13 cellular contexts compared by ENCODE assay signal in genomic region chr12:19190292-19191031, GRCh38.
A peak's percentile ranks its signal among the peaks of the same experiment; 100 is the strongest.
DNase-seq lines count a peak whose midpoint lies in the region; ATAC-seq and TF ChIP-seq lines count a peak whose summit lies in the region.
"Had no signal": no experiment of that assay in that cellular context is flagged by ENCODE, and none has a peak within 500 bp of the region (broad histone marks: within the 10 kb centered on the region; RNA-seq: fewer than 3 reads in every experiment).

No MANE protein-coding gene starts in this region.

- CTCF ChIA-PET in WTC11 (lab: Charles Lee): no interaction called here

- DNase-seq in NCI-H446 treated with DMSO at 0.1 percent for 48 hours (lab: John Stamatoyannopoulos, UW) (peak; percentile 17), NCI-H446 (lab: John Stamatoyannopoulos, UW) (no peak), WTC11 (ENCODE audit: low spot score) (no peak), heart right ventricle (peak in 1 of 2 donors; percentile 34), thyroid gland (no peak), epidermal melanocyte (ENCODE audit: insufficient read length, low spot score) (no peak), HuH-7.5 (ENCODE audit: low spot score) (no peak)

- H3K4me3 ChIP-seq in heart right ventricle (no peak overlapping the region), thyroid gland (replicated peaks in 1 of 3) (no peak overlapping the region)
- H3K4me3 ChIP-seq: HAP-1, hepatocyte had no signal

- H3K27ac Mint-ChIP-seq in WTC11: peak overlapping the region; percentile 16; the same call in 1 of the 2 replicates
- H3K27ac Mint-ChIP-seq: T-helper 1 cell treated with Interleukin-12 subunit alpha and Interleukin-12 subunit beta and Interleukin-4 antibody, amounts not matched to agents 30 μg/mL and 1 μg/mL, for 36 hours had no signal

- 24 to 37% methylated on average over 2 of the region's 2 CpGs for WGBS in heart right ventricle, 2 donors
- 52 to 55% methylated on average over 2 of the region's 2 CpGs for WGBS in thyroid gland, 2 donors

- POLR2A ChIA-PET in WTC11 (lab: Charles Lee): interaction anchor here (0.5 to 1.4 kb wide), 2 partner anchors 9 to 32 kb away, joined by 3 read pairs; no protein-coding TSS in a partner anchor

- TF ChIP-seq CTCF in WTC11 (IDR thresholded peaks at IDR 0.05) (no peak), heart right ventricle (IDR thresholded peaks at IDR 0.05) (no peak), thyroid gland (IDR thresholded peaks at IDR 0.05) (no peak)

- no peaks in the 10 kb centered on the region for H3K36me3 Mint-ChIP-seq in WTC11

- H3K27me3 ChIP-seq in heart right ventricle (no peaks in the 10 kb centered on the region), thyroid gland (no peaks in the 10 kb centered on the region)
- H3K27me3 ChIP-seq: hepatocyte had no signal

- H3K9me3 ChIP-seq in heart right ventricle: no peaks in the 10 kb centered on the region
- H3K9me3 ChIP-seq in thyroid gland: no peaks in the 10 kb centered on the region
- H3K9me3 ChIP-seq: HAP-1 had no signal

- H3K36me3 ChIP-seq in heart right ventricle (no peaks in the 10 kb centered on the region), thyroid gland (no peaks in the 10 kb centered on the region)
- H3K36me3 ChIP-seq: HAP-1 had no signal

- H3K27me3 Mint-ChIP-seq in WTC11 (ENCODE audit: low read depth): no peaks in the 10 kb centered on the region

- intact Hi-C loops in heart right ventricle (cut with DNase I): loop anchor here in 2 of 10 donors (10.0 kb wide), 2 partner anchors 84 to 94 kb away; no protein-coding TSS in a partner anchor
- intact Hi-C loops in thyroid gland (cut with DNase I): no loop called here

- peaks cover 66% of the 10 kb centered on the region for H3K4me1 Mint-ChIP-seq in WTC11

- peaks cover 8 to 79% (median 47%) of the 10 kb centered on the region in 9 donors for H3K4me1 ChIP-seq in heart right ventricle
- peaks cover 17 to 28% of the 10 kb centered on the region in 2 donors for H3K4me1 ChIP-seq in thyroid gland

- H3K4me3 Mint-ChIP-seq in WTC11: no peak overlapping the region
- H3K4me3 Mint-ChIP-seq: T-helper 1 cell treated with Interleukin-12 subunit alpha and Interleukin-12 subunit beta and Interleukin-4 antibody, amounts not matched to agents 30 μg/mL and 1 μg/mL, for 36 hours had no signal

- H3K27ac ChIP-seq in heart right ventricle (peak overlapping the region in 8 of 10 donors; percentile 15 to 81 (median 74)), thyroid gland (peak overlapping the region in 2 of 3 donors; percentile 6 to 30)
- H3K27ac ChIP-seq: 22Rv1, hepatocyte, parathyroid adenoma had no signal

- no peak for TF ChIP-seq POLR2A in thyroid gland (IDR thresholded peaks at IDR 0.05)

- no peaks in the 10 kb centered on the region for H3K9me3 Mint-ChIP-seq in WTC11
- H3K9me3 Mint-ChIP-seq: T-helper 1 cell treated with Interleukin-12 subunit alpha and Interleukin-12 subunit beta and Interleukin-4 antibody, amounts not matched to agents 30 μg/mL and 1 μg/mL, for 36 hours had no signal

- no peak for ATAC-seq in WTC11
- peak; percentile 36 to 77 (median 60) for ATAC-seq in heart right ventricle
- ATAC-seq in GM21360 (IDR thresholded peaks at IDR 0.05; ENCODE audit: unreplicated experiment): no peak

TF ChIP-seq in WTC11, 78 proteins besides CTCF, POLR2A, EP300 and RAD21:
- TF ChIP-seq ELF4 (CRISPR knock-in tag; IDR thresholded peaks at IDR 0.05; ENCODE audit: low read depth) (no peak), ZNF532 (CRISPR knock-in tag; IDR thresholded peaks at IDR 0.05; ENCODE audit: borderline replicate concordance) (no peak), HMGXB4 (CRISPR knock-in tag; IDR thresholded peaks at IDR 0.05) (no peak), RORB (CRISPR knock-in tag; IDR thresholded peaks at IDR 0.05) (no peak), SMAD4 (CRISPR knock-in tag; IDR thresholded peaks at IDR 0.05) (no peak), ZNF232 (CRISPR knock-in tag; IDR thresholded peaks at IDR 0.05) (no peak)
- TF ChIP-seq, protein P1, sequence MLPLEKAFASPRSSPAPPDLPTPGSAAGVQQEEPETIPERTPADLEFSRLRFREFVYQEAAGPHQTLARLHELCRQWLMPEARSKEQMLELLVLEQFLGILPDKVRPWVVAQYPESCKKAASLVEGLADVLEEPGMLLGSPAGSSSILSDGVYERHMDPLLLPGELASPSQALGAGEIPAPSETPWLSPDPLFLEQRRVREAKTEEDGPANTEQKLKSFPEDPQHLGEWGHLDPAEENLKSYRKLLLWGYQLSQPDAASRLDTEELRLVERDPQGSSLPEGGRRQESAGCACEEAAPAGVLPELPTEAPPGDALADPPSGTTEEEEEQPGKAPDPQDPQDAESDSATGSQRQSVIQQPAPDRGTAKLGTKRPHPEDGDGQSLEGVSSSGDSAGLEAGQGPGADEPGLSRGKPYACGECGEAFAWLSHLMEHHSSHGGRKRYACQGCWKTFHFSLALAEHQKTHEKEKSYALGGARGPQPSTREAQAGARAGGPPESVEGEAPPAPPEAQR (CRISPR knock-in tag; IDR thresholded peaks at IDR 0.05): no peak

Comparison
In these comparisons a context has a peak if more than half of its experiments do, and no peak if none do; other contexts are left out.
1. ATAC-seq: peak in heart right ventricle (8 of 8); none in WTC11 (single experiment) and GM21360 (single experiment).